In the genomic region with DNA sequence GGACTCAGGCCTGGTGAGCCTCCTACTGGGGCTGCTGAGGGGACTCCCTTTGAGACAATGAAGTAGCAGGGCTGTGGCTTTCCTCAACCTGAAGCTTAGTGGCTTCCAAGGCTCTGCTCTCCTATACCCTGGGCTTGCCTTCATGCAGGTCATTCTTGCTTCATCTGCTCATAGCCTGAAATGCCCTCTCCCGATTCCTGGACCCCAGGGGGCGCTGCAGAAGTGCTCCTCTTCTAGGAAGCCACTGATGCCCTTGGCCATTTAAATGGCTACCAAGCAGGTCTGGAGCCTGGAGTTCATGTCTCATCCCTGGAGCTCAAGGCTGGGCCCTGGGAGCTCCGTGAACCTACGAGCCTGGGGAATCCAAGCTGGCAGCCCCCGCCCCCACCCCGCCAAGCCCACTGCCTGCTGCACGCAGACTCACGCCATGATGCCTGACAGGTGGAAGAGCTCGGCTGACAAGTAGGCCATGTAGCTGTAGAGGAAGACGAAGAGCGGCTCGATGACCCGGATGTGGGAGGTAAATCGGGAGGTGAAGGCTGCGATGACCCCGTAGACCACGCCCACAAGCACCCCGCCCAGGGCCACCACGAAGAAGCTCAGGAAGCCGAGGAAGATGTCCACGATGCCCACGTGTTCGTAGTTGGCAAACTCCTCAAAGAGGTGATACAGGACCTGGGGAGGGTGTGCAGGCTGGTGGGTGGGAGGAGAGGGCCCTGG, we compare ENCODE assay signal across 8 cellular contexts. TPM values are rescaled to one million over a fixed set of nuclear protein-coding genes. Genes with fewer than 3 reads are reported as not detected.
DNase-seq lines count a peak whose midpoint lies in the region; ATAC-seq and TF ChIP-seq lines count a peak whose summit lies in the region.

No MANE protein-coding gene starts in this region.

- H3K4me1 ChIP-seq in colonic mucosa, result peaks cover 10% of the 10 kb centered on the region
- H3K4me1 ChIP-seq in esophagus squamous epithelium, result peaks cover 6 to 28% (median 12%) of the 10 kb centered on the region in 3 donors

- H3K9ac ChIP-seq in colonic mucosa (ENCODE audit: low read depth in 2 of 2, low read length in 2 of 2), result no peak overlapping the region

- WGBS in esophagus squamous epithelium, 2 donors, result 86 to 95% methylated on average over 8 to 15 of the region's 23 CpGs

- no peak overlapping the region for H3K27ac ChIP-seq in colonic mucosa
- H3K27ac ChIP-seq in esophagus squamous epithelium, result no peak overlapping the region

- TF ChIP-seq CTCF in colonic mucosa (IDR thresholded peaks at IDR 0.05), result no peak
- TF ChIP-seq CTCF in esophagus squamous epithelium (IDR thresholded peaks at IDR 0.05), result peak in 3 of 6 experiments; percentile 19 to 48 (median 31)

- H3K36me3 ChIP-seq in colonic mucosa, result no peaks in the 10 kb centered on the region
- peaks cover 4 to 54% (median 17%) of the 10 kb centered on the region in 3 donors for H3K36me3 ChIP-seq in esophagus squamous epithelium

- H3K36me3 Mint-ChIP-seq in stimulated activated naive B cell treated with anti-CD40 and anti-IgM and Interleukin-4, amounts not matched to agents 10 μg/mL and 1 μg/mL and 100 μg/mL, for 72 hours, result peaks cover 32 to 55% of the 10 kb centered on the region in 2 donors

- intact Hi-C loops in colonic mucosa (cut with DNase I) (no loop called here), esophagus squamous epithelium (cut with DNase I) (no loop called here)

- no peak overlapping the region for H3K4me3 Mint-ChIP-seq in stimulated activated naive B cell treated with anti-CD40 and anti-IgM and Interleukin-4, amounts not matched to agents 10 μg/mL and 1 μg/mL and 100 μg/mL, for 72 hours

- TF ChIP-seq POLR2A in esophagus squamous epithelium (IDR thresholded peaks at IDR 0.05), result no peak

- H3K27me3 ChIP-seq in colonic mucosa (no peaks in the 10 kb centered on the region), esophagus squamous epithelium (no peaks in the 10 kb centered on the region)

- peaks cover 36 to 46% of the 10 kb centered on the region in 2 donors for H3K4me1 Mint-ChIP-seq in stimulated activated naive B cell treated with anti-CD40 and anti-IgM and Interleukin-4, amounts not matched to agents 10 μg/mL and 1 μg/mL and 100 μg/mL, for 72 hours

- H3K4me3 ChIP-seq in colonic mucosa (no peak overlapping the region), esophagus squamous epithelium (no peak overlapping the region)

- no peaks in the 10 kb centered on the region for H3K27me3 Mint-ChIP-seq in stimulated activated naive B cell treated with anti-CD40 and anti-IgM and Interleukin-4, amounts not matched to agents 10 μg/mL and 1 μg/mL and 100 μg/mL, for 72 hours

- no peaks in the 10 kb centered on the region for H3K9me3 Mint-ChIP-seq in stimulated activated naive B cell treated with anti-CD40 and anti-IgM and Interleukin-4, amounts not matched to agents 10 μg/mL and 1 μg/mL and 100 μg/mL, for 72 hours

- peak; percentile 61 to 65 for DNase-seq in activated T-cell treated with anti-CD3 and anti-CD28 coated beads, Interleukin-2, amount 50 U/mL, for 48 hours
- no peak for DNase-seq in activated T-cell treated with anti-CD3 and anti-CD28 coated beads for 4 hours
- DNase-seq in NCI-H69 (lab: John Stamatoyannopoulos, UW), result peak; percentile 30
- peak; percentile 59 for DNase-seq in colonic mucosa
- DNase-seq in stimulated activated naive B cell treated with anti-CD40 and anti-IgM and Interleukin-4, amounts not matched to agents 10 μg/mL and 1 μg/mL and 100 μg/mL, for 72 hours, result no peak
- DNase-seq in retina, result no peak
- no peak for DNase-seq in esophagus squamous epithelium (lab: John Stamatoyannopoulos, UW)

- no peaks in the 10 kb centered on the region for H3K9me3 ChIP-seq in colonic mucosa
- no peaks in the 10 kb centered on the region for H3K9me3 ChIP-seq in esophagus squamous epithelium

- peak overlapping the region; percentile 2 for H3K27ac Mint-ChIP-seq in stimulated activated naive B cell treated with anti-CD40 and anti-IgM and Interleukin-4, amounts not matched to agents 10 μg/mL and 1 μg/mL and 100 μg/mL, for 72 hours

- no peak for ATAC-seq in stimulated activated naive B cell treated with anti-CD40 and anti-IgM and Interleukin-4, amounts not matched to agents 10 μg/mL and 1 μg/mL and 100 μg/mL, for 72 hours (replicated peaks)
- ATAC-seq in GM18511 (IDR thresholded peaks at IDR 0.05; ENCODE audit: unreplicated experiment), result no peak

RNA-seq across cellular contexts. Expression of gene SLC9A1, which starts 45.7 kb away (rescaled TPM):
- total RNA-seq in colonic mucosa (10 to 100 TPM; 63.6 to 99.6 TPM), esophagus squamous epithelium (10 to 100 TPM; 11.4 to 18.8 (median 16.6) TPM)

Comparison
In these comparisons a context has a peak if more than half of its experiments do, and no peak if none do; other contexts are left out.
1. DNase-seq: peak in activated T-cell treated with anti-CD3 and anti-CD28 coated beads, Interleukin-2, amount 50 U/mL, for 48 hours (2 of 2), NCI-H69 (single experiment) and colonic mucosa (single experiment); none in activated T-cell treated with anti-CD3 and anti-CD28 coated beads for 4 hours (single experiment), stimulated activated naive B cell treated with anti-CD40 and anti-IgM and Interleukin-4, amounts not matched to agents 10 μg/mL and 1 μg/mL and 100 μg/mL, for 72 hours (single experiment), retina (single experiment) and esophagus squamous epithelium (single experiment).